8 cellular contexts compared by ENCODE assay signal in the genomic region with DNA sequence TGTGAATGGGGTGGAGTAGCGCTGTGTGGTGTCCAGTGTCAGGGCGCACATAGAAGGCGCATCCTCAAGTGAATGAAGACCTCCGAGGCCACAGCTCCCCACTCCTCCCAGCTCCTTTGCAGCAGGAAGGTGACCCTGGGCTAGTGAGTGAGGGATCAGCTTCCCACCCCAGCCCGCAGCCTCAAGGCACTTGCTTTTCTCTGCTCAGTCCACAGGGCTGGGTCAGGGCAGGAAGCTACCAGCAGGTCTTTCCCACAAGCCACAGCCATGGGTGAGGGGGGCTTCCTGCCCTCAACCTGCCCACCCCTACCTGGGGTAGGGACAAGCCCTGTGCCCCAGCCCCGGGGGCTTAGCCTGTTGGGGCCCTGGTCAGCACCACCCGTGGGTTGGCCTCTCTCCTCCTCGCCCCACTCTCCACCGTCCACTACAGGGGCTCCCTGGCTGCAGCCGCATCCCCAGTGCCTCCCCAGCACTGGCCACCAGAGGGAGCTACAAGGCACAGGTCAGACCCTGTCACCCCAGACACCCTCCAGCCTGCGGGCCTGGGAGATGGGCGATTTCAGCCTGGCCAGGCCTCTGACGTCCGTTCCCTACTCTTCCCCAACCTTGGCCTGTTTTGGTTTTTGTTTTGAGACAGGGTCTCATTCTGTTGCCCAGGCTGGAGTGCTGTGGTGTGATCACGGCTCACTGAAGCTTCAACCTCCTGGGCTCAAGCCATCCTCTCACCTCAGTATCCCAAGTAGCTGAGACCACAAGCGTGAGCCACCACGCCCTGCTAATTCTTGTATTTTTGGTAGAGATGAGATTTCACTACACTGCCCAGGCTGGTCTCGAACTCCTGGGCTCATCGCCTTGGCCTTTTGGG. TPM values are rescaled to one million over a fixed set of nuclear protein-coding genes. Genes with fewer than 3 reads are reported as not detected.
DNase-seq lines count a peak whose midpoint lies in the region; ATAC-seq and TF ChIP-seq lines count a peak whose summit lies in the region.

No MANE protein-coding gene starts in this region.

- H2AK5ac ChIP-seq in trophoblast cell (ENCODE audit: low read length), result no peak overlapping the region

- no peaks in the 10 kb centered on the region for H3K79me1 ChIP-seq in trophoblast cell (ENCODE audit: low read length)

- H4K12ac ChIP-seq in trophoblast cell (ENCODE audit: low read depth, low read length), result no peak overlapping the region

- H3K4me1 ChIP-seq in trophoblast cell (ENCODE audit: control insufficient read depth in 1 of 2, insufficient read depth in 2 of 2, low read length in 2 of 2) (peaks cover 6 to 8% of the 10 kb centered on the region in 2 experiments), transverse colon (peaks cover 16 to 54% (median 39%) of the 10 kb centered on the region in 4 donors)

- no peak overlapping the region for H3K18ac ChIP-seq in trophoblast cell (ENCODE audit: low read length)

- peak; percentile 86 to 95 (median 93) for TF ChIP-seq CTCF in transverse colon (IDR thresholded peaks at IDR 0.05)

- H3K23ac ChIP-seq in trophoblast cell (ENCODE audit: low read length), result no peak overlapping the region

- H3K4me1 Mint-ChIP-seq in activated naive CD4-positive, alpha-beta T cell treated with anti-CD3 and anti-CD28 coated beads, Interleukin-2, amount 50 U/mL, for 24 hours, result peaks cover 29% of the 10 kb centered on the region

- H3K27ac ChIP-seq in trophoblast cell (ENCODE audit: low read depth, low read length) (no peak overlapping the region), transverse colon (peak overlapping the region; percentile 65 to 77 (median 70))

- H3K9ac ChIP-seq in trophoblast cell (ENCODE audit: low read length), result no peak overlapping the region

- H3K36me3 Mint-ChIP-seq in activated naive CD4-positive, alpha-beta T cell treated with anti-CD3 and anti-CD28 coated beads, Interleukin-2, amount 50 U/mL, for 24 hours, result no peaks in the 10 kb centered on the region

- no peaks in the 10 kb centered on the region for H3K27me3 Mint-ChIP-seq in activated naive CD4-positive, alpha-beta T cell treated with anti-CD3 and anti-CD28 coated beads, Interleukin-2, amount 50 U/mL, for 24 hours

- H2BK12ac ChIP-seq in trophoblast cell (ENCODE audit: low read length), result no peak overlapping the region

- TF ChIP-seq EP300 in transverse colon (IDR thresholded peaks at IDR 0.05; ENCODE audit: low read depth), result no peak

- H2BK5ac ChIP-seq in trophoblast cell (ENCODE audit: low read depth, low read length, poor library complexity), result no peak overlapping the region

- no peak for TF ChIP-seq POLR2A in transverse colon (IDR thresholded peaks at IDR 0.05)

- H4K91ac ChIP-seq in trophoblast cell (ENCODE audit: low read depth, low read length), result no peak overlapping the region

- H3K4me3 ChIP-seq in trophoblast cell (ENCODE audit: low read depth, low read length), result no peak overlapping the region
- H3K4me3 ChIP-seq in transverse colon, result peak overlapping the region in 2 of 4 donors; percentile 61 to 72

- no peak overlapping the region for H3K4ac ChIP-seq in trophoblast cell (ENCODE audit: low read depth, low read length)

- H3K79me2 ChIP-seq in trophoblast cell (ENCODE audit: control insufficient read depth, insufficient read depth, low read length, poor library complexity), result no peaks in the 10 kb centered on the region

- H3K36me3 ChIP-seq in trophoblast cell (ENCODE audit: control insufficient read depth in 1 of 2, insufficient read depth in 2 of 2, low read length in 2 of 2) (no peaks in the 10 kb centered on the region), transverse colon (no peaks in the 10 kb centered on the region)

- H4K8ac ChIP-seq in trophoblast cell (ENCODE audit: low read depth, low read length), result no peak overlapping the region

- no peaks in the 10 kb centered on the region for H3K9me3 Mint-ChIP-seq in activated naive CD4-positive, alpha-beta T cell treated with anti-CD3 and anti-CD28 coated beads, Interleukin-2, amount 50 U/mL, for 24 hours

- ATAC-seq in HG03565 (IDR thresholded peaks at IDR 0.05; ENCODE audit: unreplicated experiment) (peak; percentile 33), Right ventricle myocardium superior (ENCODE audit: poor library complexity) (peak; percentile 80), HG02588 (IDR thresholded peaks at IDR 0.05; ENCODE audit: unreplicated experiment) (no peak)

- H3K4me3 Mint-ChIP-seq in activated naive CD4-positive, alpha-beta T cell treated with anti-CD3 and anti-CD28 coated beads, Interleukin-2, amount 50 U/mL, for 24 hours, result peak overlapping the region; percentile 69

- peak overlapping the region; percentile 79 for H3K4me2 ChIP-seq in trophoblast cell (ENCODE audit: low read length)

- H3K9me3 ChIP-seq in trophoblast cell (ENCODE audit: insufficient read depth, low read depth, low read length) (peaks cover 3% of the 10 kb centered on the region), transverse colon (no peaks in the 10 kb centered on the region)

- DNase-seq in G401 (ENCODE audit: low spot score), result peak; percentile 85
- peak; percentile 80 for DNase-seq in SK-N-DZ (ENCODE audit: low spot score)
- peak; percentile 91 for DNase-seq in Right ventricle myocardium superior
- DNase-seq in trophoblast cell, result peak; percentile 50 to 77
- DNase-seq in transverse colon, result peak; percentile 86

- intact Hi-C loops in Right ventricle myocardium superior (cut with DNase I), result no loop called here
- intact Hi-C loops in transverse colon (cut with DNase I; ENCODE audit: low total_unique reads), result no loop called here

- no CpG with 5 or more reads among the region's 19 CpGs for WGBS in trophoblast cell (ENCODE audit: extremely low coverage, insufficient coverage, insufficient read length)
- WGBS in transverse colon (ENCODE audit: low coverage in 1 of 2), 2 donors, result 22 to 67% methylated on average over 2 to 18 of the region's 19 CpGs

- H2BK120ac ChIP-seq in trophoblast cell (ENCODE audit: insufficient read depth, low read length, poor library complexity), result no peak overlapping the region

- H3K14ac ChIP-seq in trophoblast cell (ENCODE audit: low read length), result no peak overlapping the region

- no peak overlapping the region for H2AFZ ChIP-seq in trophoblast cell (ENCODE audit: insufficient read depth, low read length, poor library complexity)

- H3K27me3 ChIP-seq in trophoblast cell (ENCODE audit: insufficient read depth, low read length) (peaks cover 9% of the 10 kb centered on the region), transverse colon (no peaks in the 10 kb centered on the region)

- in situ Hi-C loops in G401 (cut with HindIII; ENCODE audit: low sequenced_read_pairs) (loop anchor here (25.0 kb wide), 1 partner anchor 92 kb away; a partner anchor contains a TSS), transverse colon (cut with MboI; ENCODE audit: low pct_ligation_motif_present in 1 of 4, low pct_unique_long_range_greater_than_20kb in 1 of 4, low sequenced_read_pairs in 3 of 4) (loop anchor here in 2 of 4 donors (25.0 kb wide), 1 partner anchor 242 kb away; a partner anchor contains a TSS)

- no peak overlapping the region for H3K27ac Mint-ChIP-seq in activated naive CD4-positive, alpha-beta T cell treated with anti-CD3 and anti-CD28 coated beads, Interleukin-2, amount 50 U/mL, for 24 hours

RNA-seq across cellular contexts. Expression of a gene that starts 1.3 kb away (rescaled TPM):
- total RNA-seq in G401 (2014; rRNA removed; shearing (Covaris generic)), result 8.5 and 12.3 TPM in 2 replicates
- polyA plus RNA-seq in SK-N-DZ (2014; cell fraction: cytosol; rRNA removed), result 13.0 and 16.4 TPM in 2 replicates
- polyA plus RNA-seq in SK-N-DZ (2014; cell fraction: nucleus; rRNA removed), result 89.2 and 146 TPM in 2 replicates
- total RNA-seq in Right ventricle myocardium superior, result 26.7 TPM
- polyA plus RNA-seq in trophoblast cell (2013), result 6.9 and 7.1 TPM in 2 replicates
- total RNA-seq in transverse colon, result 100 to 1,000 TPM in 2 of 4 donors, 10 to 100 TPM in 2; 51.1 to 204 (median 96.5) TPM

RNA-seq across cellular contexts. Expression of a gene that starts 2.6 kb away (rescaled TPM):
- total RNA-seq in G401 (2014; rRNA removed; shearing (Covaris generic)), result not detected in 2 replicates
- 0.22 TPM in 1 of 2 replicates, not detected in the other for polyA plus RNA-seq in SK-N-DZ (2014; cell fraction: cytosol; rRNA removed)
- polyA plus RNA-seq in SK-N-DZ (2014; cell fraction: nucleus; rRNA removed), result 0.15 TPM in 2 replicates
- not detected for total RNA-seq in Right ventricle myocardium superior
- not detected in 2 replicates for polyA plus RNA-seq in trophoblast cell (2013)
- not detected for total RNA-seq in transverse colon

RNA-seq across cellular contexts. Expression of a gene that starts 16.7 kb away (rescaled TPM):
- 32.0 and 38.4 TPM in 2 replicates for total RNA-seq in G401 (2014; rRNA removed; shearing (Covaris generic))
- polyA plus RNA-seq in SK-N-DZ (2014; cell fraction: cytosol; rRNA removed), result 34.3 and 47.9 TPM in 2 replicates
- polyA plus RNA-seq in SK-N-DZ (2014; cell fraction: nucleus; rRNA removed), result 420 and 583 TPM in 2 replicates
- total RNA-seq in Right ventricle myocardium superior (59.1 TPM), transverse colon (100 to 1,000 TPM in 2 of 4 donors, 10 to 100 TPM in 2; 58.0 to 972 (median 274) TPM)
- 3.7 and 4.7 TPM in 2 replicates for polyA plus RNA-seq in trophoblast cell (2013)

RNA-seq across cellular contexts. Expression of a gene that starts 24.6 kb away (rescaled TPM):
- not detected in 2 replicates for total RNA-seq in G401 (2014; rRNA removed; shearing (Covaris generic))
- polyA plus RNA-seq in SK-N-DZ (2014; cell fraction: cytosol; rRNA removed), result not detected in 2 replicates
- polyA plus RNA-seq in SK-N-DZ (2014; cell fraction: nucleus; rRNA removed), result 1.2 TPM in 1 of 2 replicates, not detected in the other
- total RNA-seq in Right ventricle myocardium superior (1.9 TPM), transverse colon (10 to 100 TPM in 3 of 4 donors, 1 to 10 TPM in 1; 3.6 to 17.1 (median 14.1) TPM)
- 1.2 TPM in 2 replicates for polyA plus RNA-seq in trophoblast cell (2013)

RNA-seq across cellular contexts. Expression of a gene that starts 32.9 kb away (rescaled TPM):
- total RNA-seq in G401 (2014; rRNA removed; shearing (Covaris generic)), result 2.1 and 6.2 TPM in 2 replicates
- not detected in 2 replicates for polyA plus RNA-seq in SK-N-DZ (2014; cell fraction: cytosol; rRNA removed)
- not detected in 2 replicates for polyA plus RNA-seq in SK-N-DZ (2014; cell fraction: nucleus; rRNA removed)
- 2.7 TPM for total RNA-seq in Right ventricle myocardium superior
- 116 and 128 TPM in 2 replicates for polyA plus RNA-seq in trophoblast cell (2013)
- 1 to 10 TPM in 2 of 4 donors, not detected in 2; 2.5 to 3.8 TPM for total RNA-seq in transverse colon
